Comparison of ENCODE assay signal across 1 cellular context in genomic region chr21:15772654-15773053, GRCh38.
TF ChIP-seq lines count a peak whose summit lies in the region.

No MANE protein-coding gene starts in this region.

TF ChIP-seq in GM23338, 12 proteins besides CTCF, POLR2A, EP300 and RAD21 (continued from another document):
- TF ChIP-seq ZNF462 (CRISPR knock-in tag; IDR thresholded peaks at IDR 0.05) = no peak
- no peak for TF ChIP-seq CREB1 (CRISPR knock-in tag; IDR thresholded peaks at IDR 0.05; ENCODE audit: low read depth)
- TF ChIP-seq ETS1 (IDR thresholded peaks at IDR 0.05) = no peak
- no peak for TF ChIP-seq POLR2AphosphoS5 (IDR thresholded peaks at IDR 0.05; ENCODE audit: low read depth)
- TF ChIP-seq ZNF331 (CRISPR knock-in tag; IDR thresholded peaks at IDR 0.05; ENCODE audit: low read depth) = no peak
- no peak for TF ChIP-seq EZH2phosphoT487 (IDR thresholded peaks at IDR 0.05; ENCODE audit: unreplicated experiment)
- TF ChIP-seq EZH2 (IDR thresholded peaks at IDR 0.05; ENCODE audit: low read depth, unreplicated experiment) = no peak
